Comparison of ENCODE assay signal across 10 cellular contexts in the genomic region with DNA sequence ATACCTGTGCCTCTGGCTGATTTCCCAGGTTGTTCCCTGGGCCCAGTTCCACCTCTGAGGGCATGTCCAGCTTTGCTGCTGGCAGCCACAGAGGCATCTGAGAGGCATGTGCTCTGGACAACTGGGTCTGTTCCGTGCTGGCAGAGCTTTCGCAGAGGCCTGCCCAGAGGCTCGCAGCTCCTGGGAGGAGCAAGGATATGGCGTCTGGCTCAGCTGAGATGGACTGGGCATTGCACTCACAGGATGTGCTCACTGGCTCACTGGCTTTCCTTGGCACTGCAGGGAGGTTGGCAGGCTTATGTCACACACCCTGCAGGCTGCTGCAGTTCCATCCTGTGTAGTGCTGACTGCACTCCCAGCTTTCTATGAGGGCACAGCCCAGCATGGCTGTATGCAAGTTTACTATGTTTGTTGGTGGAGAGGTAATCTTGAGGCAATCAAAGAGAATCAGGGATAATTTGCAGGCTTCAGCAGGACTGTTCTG.
A peak's percentile ranks its signal among the peaks of the same experiment; 100 is the strongest.
DNase-seq lines count a peak whose midpoint lies in the region; ATAC-seq and TF ChIP-seq lines count a peak whose summit lies in the region.
"Had no signal": no experiment of that assay in that cellular context is flagged by ENCODE, and none has a peak within 500 bp of the region (broad histone marks: within the 10 kb centered on the region; RNA-seq: fewer than 3 reads in every experiment).

No MANE protein-coding gene starts in this region.

- no TSS peak for BruUV-seq in PC-3 (replicated peaks; lab: Mats Ljungman, UMichigan)

- ATAC-seq in PC-3 (peak; percentile 73), HG02759 (IDR thresholded peaks at IDR 0.05; ENCODE audit: unreplicated experiment) (no peak), HG02588 (IDR thresholded peaks at IDR 0.05; ENCODE audit: unreplicated experiment) (no peak)

- no peak overlapping the region for H3K4me3 Mint-ChIP-seq in glutamatergic neuron (ENCODE audit: unreplicated experiment)
- H3K4me3 Mint-ChIP-seq: natural killer cell treated with Interleukin-12 subunit alpha and Interleukin-12 subunit beta and Interleukin-15 and Interleukin-18, amount 100 ng/mL, for 72 hours had no signal

- H3K27ac Mint-ChIP-seq in glutamatergic neuron (ENCODE audit: unreplicated experiment), result peak overlapping the region; percentile 6
- H3K27ac Mint-ChIP-seq: natural killer cell treated with Interleukin-12 subunit alpha and Interleukin-12 subunit beta and Interleukin-15 and Interleukin-18, amount 100 ng/mL, for 72 hours had no signal

- H3K27ac ChIP-seq in PC-3 (ENCODE audit: low read length) (no peak overlapping the region), rectal smooth muscle tissue (ENCODE audit: low read depth, low read length) (peak overlapping the region; percentile 81)

- no peaks in the 10 kb centered on the region for H3F3A ChIP-seq in PC-3 (ENCODE audit: low read length, unreplicated experiment)

- no peaks in the 10 kb centered on the region for H3K9me3 ChIP-seq in PC-3 (ENCODE audit: low read length)

- CTCF ChIA-PET in PC-3 (lab: Charles Lee), result no interaction called here

- peaks cover 16% of the 10 kb centered on the region for H3K9me3 Mint-ChIP-seq in glutamatergic neuron (ENCODE audit: unreplicated experiment)
- H3K9me3 Mint-ChIP-seq: natural killer cell treated with Interleukin-12 subunit alpha and Interleukin-12 subunit beta and Interleukin-15 and Interleukin-18, amount 100 ng/mL, for 72 hours had no signal

- in situ Hi-C loops in G401 (cut with HindIII; ENCODE audit: low sequenced_read_pairs), result no loop called here

- intact Hi-C loops in PC-3 (cut with micrococcal nuclease), result no loop called here

- DNase-seq in G401 (ENCODE audit: low spot score), result peak; percentile 99
- DNase-seq in PC-3, result peak; percentile 12
- no peak for DNase-seq in glutamatergic neuron
- no peak for DNase-seq in AG08396 (ENCODE audit: low spot score)
- DNase-seq in RKO (ENCODE audit: low spot score), result no peak
- DNase-seq: activated CD4-positive, alpha-beta T cell treated with anti-CD3 and anti-CD28 coated beads, Interleukin-2, amount 50 U/mL, for 48 hours had no signal

- H3K4me1 ChIP-seq in PC-3 (ENCODE audit: insufficient read depth, low read length) (peaks cover 17% of the 10 kb centered on the region), rectal smooth muscle tissue (ENCODE audit: control insufficient read depth, insufficient read depth, low read length) (peaks cover 44% of the 10 kb centered on the region)

- H3K4me3 ChIP-seq in PC-3 (ENCODE audit: low read length) (no peak overlapping the region), rectal smooth muscle tissue (ENCODE audit: low read length) (no peak overlapping the region)

- no peak overlapping the region for H3K9ac ChIP-seq in PC-3 (ENCODE audit: low read length)
- H3K9ac ChIP-seq in rectal smooth muscle tissue (ENCODE audit: low read length), result no peak overlapping the region

- no peak overlapping the region for H2AFZ ChIP-seq in PC-3 (ENCODE audit: low read length)

- H3K36me3 Mint-ChIP-seq in glutamatergic neuron (ENCODE audit: unreplicated experiment), result no peaks in the 10 kb centered on the region
- H3K36me3 Mint-ChIP-seq: natural killer cell treated with Interleukin-12 subunit alpha and Interleukin-12 subunit beta and Interleukin-15 and Interleukin-18, amount 100 ng/mL, for 72 hours had no signal

- H3K36me3 ChIP-seq in PC-3 (ENCODE audit: low read depth, low read length), result no peaks in the 10 kb centered on the region
- H3K36me3 ChIP-seq in rectal smooth muscle tissue (ENCODE audit: control insufficient read depth, insufficient read depth, low read length), result no peaks in the 10 kb centered on the region

- no peaks in the 10 kb centered on the region for H3K27me3 ChIP-seq in PC-3 (ENCODE audit: low read length)
- H3K27me3 ChIP-seq in rectal smooth muscle tissue (ENCODE audit: control insufficient read depth, insufficient read depth, low read length), result no peaks in the 10 kb centered on the region

- no peak for TF ChIP-seq CTCF in PC-3 (conservative IDR thresholded peaks at IDR 0.05; ENCODE audit: low read depth, low read length)
- TF ChIP-seq CTCF in glutamatergic neuron (IDR thresholded peaks at IDR 0.05; ENCODE audit: partially characterized antibody, unreplicated experiment), result no peak

- H3K4me2 ChIP-seq in PC-3 (ENCODE audit: low read length), result no peak overlapping the region

- peaks cover 15% of the 10 kb centered on the region for H3K27me3 Mint-ChIP-seq in glutamatergic neuron (ENCODE audit: unreplicated experiment)

- H4K20me1 ChIP-seq in PC-3 (ENCODE audit: low read length), result no peaks in the 10 kb centered on the region

- POLR2A ChIA-PET in PC-3 (lab: Charles Lee; ENCODE audit: unreplicated experiment), result no interaction called here

- no peaks in the 10 kb centered on the region for H3K9me2 ChIP-seq in PC-3 (replicated peaks; ENCODE audit: low read length)

- peaks cover 39% of the 10 kb centered on the region for H3K4me1 Mint-ChIP-seq in glutamatergic neuron (ENCODE audit: low read depth, unreplicated experiment)

- H3K79me2 ChIP-seq in PC-3 (ENCODE audit: low read length), result no peaks in the 10 kb centered on the region

Comparison
In these comparisons a context has a peak if more than half of its experiments do, and no peak if none do; other contexts are left out.
1. DNase-seq: peak in G401 (single experiment) and PC-3 (single experiment); none in glutamatergic neuron (single experiment), AG08396 (single experiment) and RKO (single experiment).